ENCODE assay signal across 15 cellular contexts in the genomic region with DNA sequence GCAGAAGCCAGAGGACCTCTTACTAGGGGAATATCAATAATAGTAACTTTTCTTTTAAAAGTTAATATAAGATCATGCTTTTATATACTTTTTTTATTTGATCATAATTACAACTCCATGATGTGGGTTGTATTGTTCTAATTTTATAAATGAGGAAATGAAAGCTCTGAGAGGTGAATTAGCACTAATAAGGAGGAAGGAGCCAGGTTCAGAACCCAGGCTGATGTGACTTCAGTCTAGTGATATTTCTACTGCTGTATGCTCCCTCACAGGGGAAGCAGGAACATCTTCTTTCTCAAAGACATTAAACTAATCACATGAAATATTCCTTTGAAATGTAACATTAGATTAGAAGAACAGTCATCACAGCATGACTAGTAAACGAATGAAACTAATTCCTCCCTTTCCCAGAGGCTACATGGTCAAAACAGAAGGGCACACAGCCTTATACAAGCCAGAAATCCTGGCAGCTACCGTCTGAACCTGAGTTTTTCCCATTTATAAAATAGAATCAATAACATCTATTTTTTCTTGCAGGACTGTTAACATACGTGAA.
DNase-seq lines count a peak whose midpoint lies in the region; ATAC-seq lines count a peak whose summit lies in the region.
"Had no signal": no experiment of that assay in that cellular context is flagged by ENCODE, and none has a peak within 500 bp of the region (broad histone marks: within the 10 kb centered on the region; RNA-seq: fewer than 3 reads in every experiment).

No MANE protein-coding gene starts in this region.

- DNase-seq in stimulated activated effector memory CD8-positive, alpha-beta T cell treated with anti-CD3 and anti-CD28 coated beads, Interleukin-12 subunit alpha, Interleukin-12 subunit beta, amount 100 ng/mL, for 72 hours (ENCODE audit: low spot score in 2 of 2), result no peak
- no peak for DNase-seq in stimulated activated CD4-positive, alpha-beta T cell treated with anti-CD3 and anti-CD28 coated beads, Interleukin-12 subunit alpha, Interleukin-12 subunit beta, amount 100 ng/mL, for 4 hours
- no peak for DNase-seq in AG08395 (ENCODE audit: low spot score)
- DNase-seq: activated CD8-positive, alpha-beta T cell treated with anti-CD3 and anti-CD28 coated beads, Interleukin-2, amount 10 ng/mL, durations not matched to agents 7 days and 5 days; amniotic stem cell; cerebellar nuclear complex; IMR-90; left lung; NCI-H1105 had no signal

- H3K4me3 Mint-ChIP-seq in stimulated activated effector memory CD8-positive, alpha-beta T cell treated with anti-CD3 and anti-CD28 coated beads, Interleukin-12 subunit alpha, Interleukin-12 subunit beta, amount 100 ng/mL, for 72 hours, result no peak overlapping the region
- H3K4me3 Mint-ChIP-seq: activated CD8-positive, alpha-beta T cell treated with anti-CD3 and anti-CD28 coated beads, Interleukin-2, amount 10 ng/mL, durations not matched to agents 7 days and 5 days; activated T-helper 1 cell treated with anti-CD3 and anti-CD28 coated beads, Interleukin-12 subunit alpha, Interleukin-12 subunit beta, Interleukin-2, Interleukin-4 antibody, amounts not matched to agents 30 ng/mL and 10 ng/mL and 1 ng/mL, durations not matched to agents 14 hours and 24 hours and 36 hours had no signal

- H3K27ac Mint-ChIP-seq in stimulated activated effector memory CD8-positive, alpha-beta T cell treated with anti-CD3 and anti-CD28 coated beads, Interleukin-12 subunit alpha, Interleukin-12 subunit beta, amount 100 ng/mL, for 72 hours, result peak overlapping the region; percentile 37
- H3K27ac Mint-ChIP-seq: activated CD8-positive, alpha-beta T cell treated with anti-CD3 and anti-CD28 coated beads, Interleukin-2, amount 10 ng/mL, durations not matched to agents 7 days and 5 days; activated T-helper 1 cell treated with anti-CD3 and anti-CD28 coated beads, Interleukin-12 subunit alpha, Interleukin-12 subunit beta, Interleukin-2, Interleukin-4 antibody, amounts not matched to agents 30 ng/mL and 10 ng/mL and 1 ng/mL, durations not matched to agents 14 hours and 24 hours and 36 hours; progenitor cell of endocrine pancreas had no signal

- ATAC-seq in GM18502 (IDR thresholded peaks at IDR 0.05; ENCODE audit: poor library complexity, unreplicated experiment) (peak; percentile 79), GM21367 (IDR thresholded peaks at IDR 0.05; ENCODE audit: unreplicated experiment) (peak; percentile 77), HG03378 (IDR thresholded peaks at IDR 0.05; ENCODE audit: unreplicated experiment) (peak; percentile 81), HG03045 (IDR thresholded peaks at IDR 0.05; ENCODE audit: unreplicated experiment) (no peak)
- no peak for ATAC-seq in stimulated activated effector memory CD8-positive, alpha-beta T cell treated with anti-CD3 and anti-CD28 coated beads, Interleukin-12 subunit alpha, Interleukin-12 subunit beta, amount 100 ng/mL, for 72 hours
- ATAC-seq: activated CD8-positive, alpha-beta T cell treated with anti-CD3 and anti-CD28 coated beads, Interleukin-2, amount 10 ng/mL, durations not matched to agents 7 days and 5 days; left lung had no signal

- H3K4me1 Mint-ChIP-seq in stimulated activated effector memory CD8-positive, alpha-beta T cell treated with anti-CD3 and anti-CD28 coated beads, Interleukin-12 subunit alpha, Interleukin-12 subunit beta, amount 100 ng/mL, for 72 hours, result no peaks in the 10 kb centered on the region

- no peaks in the 10 kb centered on the region for H3K36me3 Mint-ChIP-seq in stimulated activated effector memory CD8-positive, alpha-beta T cell treated with anti-CD3 and anti-CD28 coated beads, Interleukin-12 subunit alpha, Interleukin-12 subunit beta, amount 100 ng/mL, for 72 hours

- H3K9me3 Mint-ChIP-seq in stimulated activated effector memory CD8-positive, alpha-beta T cell treated with anti-CD3 and anti-CD28 coated beads, Interleukin-12 subunit alpha, Interleukin-12 subunit beta, amount 100 ng/mL, for 72 hours, result no peaks in the 10 kb centered on the region
- H3K9me3 Mint-ChIP-seq: activated T-helper 1 cell treated with anti-CD3 and anti-CD28 coated beads, Interleukin-12 subunit alpha, Interleukin-12 subunit beta, Interleukin-2, Interleukin-4 antibody, amounts not matched to agents 30 ng/mL and 10 ng/mL and 1 ng/mL, durations not matched to agents 14 hours and 24 hours and 36 hours had no signal

Comparison
In these comparisons a context has a peak if more than half of its experiments do, and no peak if none do; other contexts are left out.
1. ATAC-seq: peak in GM18502 (single experiment), GM21367 (single experiment) and HG03378 (single experiment); none in stimulated activated effector memory CD8-positive, alpha-beta T cell treated with anti-CD3 and anti-CD28 coated beads, Interleukin-12 subunit alpha, Interleukin-12 subunit beta, amount 100 ng/mL, for 72 hours (single experiment) and HG03045 (single experiment).